ENCODE assay signal across 9 cellular contexts in the genomic region with DNA sequence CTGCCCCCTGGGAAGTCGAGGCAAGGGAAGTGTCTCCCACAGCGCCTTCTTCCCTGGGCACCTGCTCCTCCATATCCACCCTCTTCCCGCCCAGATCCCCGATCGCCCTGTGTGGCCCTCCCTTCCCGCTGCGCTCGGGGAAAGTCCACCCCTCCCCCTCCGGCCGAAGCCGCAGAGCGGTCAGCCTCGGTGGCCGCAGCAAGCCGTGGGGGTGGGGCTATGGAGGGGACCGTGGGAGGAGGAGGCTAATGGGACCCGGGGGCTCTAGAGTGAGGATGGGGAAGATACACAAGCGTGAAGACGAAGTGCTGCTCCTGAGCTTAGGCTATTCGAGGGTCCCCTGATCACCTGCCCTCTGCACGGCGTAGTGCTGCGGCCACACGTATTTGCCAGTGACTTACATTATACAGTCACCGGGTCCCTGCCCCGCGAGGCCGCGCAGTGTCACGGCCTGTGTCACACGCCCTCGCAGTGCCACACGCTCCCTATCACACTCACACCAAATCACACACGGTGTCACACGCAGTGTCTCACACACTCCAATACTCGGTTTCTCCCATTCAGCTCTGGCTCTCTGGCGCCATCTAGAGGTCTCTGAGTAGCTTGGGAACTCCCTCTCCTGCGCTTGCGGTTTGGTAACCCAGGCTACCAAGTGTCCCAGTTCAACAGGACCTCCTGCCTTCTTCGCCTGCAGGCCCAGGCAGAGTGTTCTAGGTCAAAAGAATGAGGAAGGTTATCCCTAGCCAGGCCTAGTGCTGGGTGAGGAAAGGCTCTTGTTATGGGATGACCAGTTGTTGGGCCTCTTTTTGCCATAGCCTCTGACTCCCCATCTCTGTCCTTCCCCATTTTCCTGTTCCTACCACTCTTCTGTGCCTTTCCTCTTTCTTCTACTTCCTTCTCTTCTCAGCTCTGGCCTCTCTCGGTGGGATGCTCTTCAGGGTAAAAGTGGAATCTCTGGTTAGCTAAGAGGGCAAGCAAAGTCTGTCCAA. TPM values are rescaled to one million over a fixed set of nuclear protein-coding genes. Genes with fewer than 3 reads are reported as not detected.
A peak's percentile ranks its signal among the peaks of the same experiment; 100 is the strongest.
DNase-seq lines count a peak whose midpoint lies in the region; ATAC-seq and TF ChIP-seq lines count a peak whose summit lies in the region.
"Had no signal": no experiment of that assay in that cellular context is flagged by ENCODE, and none has a peak within 500 bp of the region (broad histone marks: within the 10 kb centered on the region; RNA-seq: fewer than 3 reads in every experiment).

No MANE protein-coding gene starts in this region.

- peak overlapping the region; percentile 39 to 45 for H3K9ac ChIP-seq in liver (ENCODE audit: low read depth in 1 of 2, low read length in 2 of 2)

- TF ChIP-seq CTCF in BJ (IDR thresholded peaks at IDR 0.05; ENCODE audit: insufficient read depth, low read depth, low read length): peak; percentile 98
- TF ChIP-seq CTCF in liver (IDR thresholded peaks at IDR 0.05; ENCODE audit: low read depth, low read length, missing input control): peak; percentile 96

- CTCF ChIA-PET in BJ (lab: Yijun Ruan, JAX): interaction anchor here (0.6 to 11.6 kb wide), 61 partner anchors 8 to 223 kb away, joined by 3 to 341 read pairs (median 6); partner anchors contain the start of genes ARAP3, DELE1, PCDH12 and RNF14

- H3K36me3 ChIP-seq in BJ (ENCODE audit: control insufficient read depth, insufficient read depth, low read length) (no peaks in the 10 kb centered on the region), liver (ENCODE audit: control insufficient read depth in 4 of 4, insufficient read depth in 3 of 4, low read depth in 1 of 4, low read length in 3 of 4) (no peaks in the 10 kb centered on the region)

- H3K9me3 ChIP-seq in liver (ENCODE audit: control insufficient read depth in 4 of 4, low read length in 3 of 4): no peaks in the 10 kb centered on the region

- TF ChIP-seq RAD21 in liver (IDR thresholded peaks at IDR 0.05): peak; percentile 98 to 99

- peak overlapping the region; percentile 83 to 89 for H3K27ac ChIP-seq in liver (ENCODE audit: low read depth in 1 of 2, low read length in 2 of 2)

- H3K27me3 ChIP-seq in BJ (ENCODE audit: control insufficient read depth, insufficient read depth, low read length) (peaks cover 63% of the 10 kb centered on the region), liver (ENCODE audit: control insufficient read depth in 4 of 4, insufficient read depth in 4 of 4, low read length in 3 of 4) (peaks cover 0 to 16% (median 10%) of the 10 kb centered on the region in 4 donors)

- DNase-seq in BJ (ENCODE audit: low read depth) (peak; percentile 26), NCI-H748 (lab: John Stamatoyannopoulos, UW; ENCODE audit: unreplicated experiment) (peak; percentile 93), dermis microvascular lymphatic vessel endothelial cell (ENCODE audit: low read depth in 2 of 2) (peak; percentile 85 to 92)
- DNase-seq in activated CD4-positive, alpha-beta T cell treated with anti-CD3 and anti-CD28 coated beads, Interleukin-2, amount 50 U/mL, for 4 hours: peak; percentile 86 to 88
- DNase-seq in stimulated activated CD4-positive, alpha-beta T cell treated with anti-CD3 and anti-CD28 coated beads, Interleukin-2, amount 100 ng/mL, for 48 hours: peak; percentile 86 to 90

- WGBS in liver: 1% methylated on average over 41 of the region's 41 CpGs

- peaks cover 6 to 33% (median 25%) of the 10 kb centered on the region in 4 donors for H3K4me1 ChIP-seq in liver (ENCODE audit: control insufficient read depth in 4 of 4, insufficient read depth in 4 of 4, low read length in 3 of 4)

- ATAC-seq in GM19324 (IDR thresholded peaks at IDR 0.05; ENCODE audit: low FRiP score, unreplicated experiment) (peak; percentile 77), HG03469 (IDR thresholded peaks at IDR 0.05; ENCODE audit: unreplicated experiment) (peak; percentile 94)

- POLR2A ChIA-PET in BJ (lab: Charles Lee): interaction anchor here (0.6 to 0.7 kb wide), 2 partner anchors 125 to 197 kb away, joined by 3 to 4 read pairs; partner anchors contain the start of gene ARAP3

- H3K4me3 ChIP-seq in BJ (ENCODE audit: low read depth, low read length) (peak overlapping the region; percentile 14), liver (ENCODE audit: low read depth in 1 of 3, low read length in 3 of 3) (peak overlapping the region; percentile 65 to 84 (median 68))

TF ChIP-seq in liver, 16 proteins besides CTCF, POLR2A, EP300 and RAD21:
- TF ChIP-seq, protein P1, sequence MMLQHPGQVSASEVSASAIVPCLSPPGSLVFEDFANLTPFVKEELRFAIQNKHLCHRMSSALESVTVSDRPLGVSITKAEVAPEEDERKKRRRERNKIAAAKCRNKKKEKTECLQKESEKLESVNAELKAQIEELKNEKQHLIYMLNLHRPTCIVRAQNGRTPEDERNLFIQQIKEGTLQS (IDR thresholded peaks at IDR 0.05): no peak
- TF ChIP-seq HNF4A (conservative IDR thresholded peaks at IDR 0.05) (peak; percentile 21 to 22), REST (IDR thresholded peaks at IDR 0.05) (peak; percentile 71), NR2F2 (IDR thresholded peaks at IDR 0.05) (no peak), ZBTB33 (IDR thresholded peaks at IDR 0.05) (no peak), TAF1 (conservative IDR thresholded peaks at IDR 0.05) (no peak), HNF4G (IDR thresholded peaks at IDR 0.05) (no peak), SP1 (IDR thresholded peaks at IDR 0.05) (peak; percentile 48), RXRA (IDR thresholded peaks at IDR 0.05) (peak; percentile 20 to 47), JUND (IDR thresholded peaks at IDR 0.05) (no peak)

RNA-seq across cellular contexts. Expression of gene PCDH1, which starts 0.9 kb away (rescaled TPM):
- polyA plus RNA-seq in BJ (2011; rRNA removed) (0.91 and 2.1 TPM in 2 replicates), liver (10 to 100 TPM in 1 of 2 donors, 1 to 10 TPM in 1; 9.3 to 20.1 TPM)
- 3.3 and 3.4 TPM in 2 replicates for polyA minus RNA-seq in BJ (2011; rRNA and poly(A)+ RNA removed)
- total RNA-seq in dermis microvascular lymphatic vessel endothelial cell (25.9 and 37.4 TPM in 2 replicates), liver (10 to 100 TPM in 1 of 2 donors, 1 to 10 TPM in 1; 9.8 to 52.8 TPM)
- total RNA-seq: activated CD8-positive, alpha-beta memory T cell treated with anti-CD3 and anti-CD28 coated beads for 36 hours had no signal

RNA-seq across cellular contexts. Expression of gene DELE1, which starts 44.6 kb away (rescaled TPM):
- 65.4 and 110 TPM in 2 replicates for polyA plus RNA-seq in BJ (2011; rRNA removed)
- 53.6 and 89.9 TPM in 2 replicates for polyA minus RNA-seq in BJ (2011; rRNA and poly(A)+ RNA removed)
- total RNA-seq in dermis microvascular lymphatic vessel endothelial cell: 43.4 and 78.1 TPM in 2 replicates
- total RNA-seq in liver: 10 to 100 TPM; 33.6 to 49.0 TPM
- 10 to 100 TPM; 23.2 to 47.1 TPM for polyA plus RNA-seq in liver

Comparison
In these comparisons a context has a peak if more than half of its experiments do, and no peak if none do; other contexts are left out.
1. Peak in every context shown above with its lines: DNase-seq, ATAC-seq, H3K4me3 ChIP-seq and H3K27ac ChIP-seq.
2. DNase-seq: peak in every context shown above with its lines; median percentile 93 in NCI-H748; 88 in dermis microvascular lymphatic vessel endothelial cell; 88 in stimulated activated CD4-positive, alpha-beta T cell treated with anti-CD3 and anti-CD28 coated beads, Interleukin-2, amount 100 ng/mL, for 48 hours; 87 in activated CD4-positive, alpha-beta T cell treated with anti-CD3 and anti-CD28 coated beads, Interleukin-2, amount 50 U/mL, for 4 hours; 26 in BJ.